9 cellular contexts compared by ENCODE assay signal in genomic region chr9:80605129-80605528, GRCh38.
DNase-seq lines count a peak whose midpoint lies in the region; ATAC-seq and TF ChIP-seq lines count a peak whose summit lies in the region.
"Had no signal": no experiment of that assay in that cellular context is flagged by ENCODE, and none has a peak within 500 bp of the region (broad histone marks: within the 10 kb centered on the region; RNA-seq: fewer than 3 reads in every experiment).

No MANE protein-coding gene starts in this region.

- no peak overlapping the region for H3K27ac Mint-ChIP-seq in Calu3 (ENCODE audit: unreplicated experiment)
- H3K27ac Mint-ChIP-seq: activated naive CD8-positive, alpha-beta T cell treated with anti-CD3 and anti-CD28 coated beads, Interleukin-2, amount 10 ng/mL, durations not matched to agents 7 days and 5 days had no signal

- intact Hi-C loops in left lung (cut with DNase I), result no loop called here
- intact Hi-C loops in Calu3 (cut with micrococcal nuclease; ENCODE audit: unreplicated experiment), result loop anchor here (5.0 kb wide), 1 partner anchor 1077 kb away; no protein-coding TSS in a partner anchor

- H2AFZ ChIP-seq in KMS-11 (ENCODE audit: low read depth) (no peak overlapping the region), Karpas-422 (ENCODE audit: low read length) (no peak overlapping the region)

- H3K79me2 ChIP-seq in KMS-11 (ENCODE audit: insufficient read depth, low read depth) (no peaks in the 10 kb centered on the region), Karpas-422 (ENCODE audit: low read length) (no peaks in the 10 kb centered on the region)

- no TSS peak for BruUV-seq in Calu3 (replicated peaks; lab: Mats Ljungman, UMichigan)

- H4K20me1 ChIP-seq in KMS-11 (ENCODE audit: insufficient read depth) (no peaks in the 10 kb centered on the region), Karpas-422 (ENCODE audit: insufficient read depth, low read depth, low read length) (no peaks in the 10 kb centered on the region)

- CTCF ChIA-PET in Calu3 (lab: Charles Lee), result no interaction called here

- no peaks in the 10 kb centered on the region for H3K9me3 ChIP-seq in adipocyte (ENCODE audit: control insufficient read depth, low read length)
- no peaks in the 10 kb centered on the region for H3K9me3 ChIP-seq in left lung
- H3K9me3 ChIP-seq in Karpas-422 (ENCODE audit: low read length), result peaks cover 21% of the 10 kb centered on the region

- no peaks in the 10 kb centered on the region for H3K27me3 ChIP-seq in KMS-11 (ENCODE audit: insufficient read depth, low read depth)
- H3K27me3 ChIP-seq in adipocyte (replicated peaks; ENCODE audit: control insufficient read depth, insufficient read depth, low read length), result no peaks in the 10 kb centered on the region
- H3K27me3 ChIP-seq in left lung, result no peaks in the 10 kb centered on the region
- no peaks in the 10 kb centered on the region for H3K27me3 ChIP-seq in Karpas-422 (ENCODE audit: low read length)

- no peaks in the 10 kb centered on the region for H3K4me1 Mint-ChIP-seq in Calu3 (ENCODE audit: low read depth, unreplicated experiment)
- H3K4me1 Mint-ChIP-seq: activated naive CD8-positive, alpha-beta T cell treated with anti-CD3 and anti-CD28 coated beads, Interleukin-2, amount 10 ng/mL, durations not matched to agents 7 days and 5 days had no signal

- H3K36me3 ChIP-seq in KMS-11 (ENCODE audit: insufficient read depth), result no peaks in the 10 kb centered on the region
- H3K36me3 ChIP-seq in adipocyte (ENCODE audit: control insufficient read depth, insufficient read depth, low read length, severe bottlenecking), result no peaks in the 10 kb centered on the region
- H3K36me3 ChIP-seq in left lung, result no peaks in the 10 kb centered on the region
- no peaks in the 10 kb centered on the region for H3K36me3 ChIP-seq in Karpas-422 (ENCODE audit: insufficient read depth, low read length)

- no peak overlapping the region for H3K4me3 Mint-ChIP-seq in Calu3 (ENCODE audit: low read depth, unreplicated experiment)
- H3K4me3 Mint-ChIP-seq: activated naive CD8-positive, alpha-beta T cell treated with anti-CD3 and anti-CD28 coated beads, Interleukin-2, amount 10 ng/mL, durations not matched to agents 7 days and 5 days had no signal

- H3K4me1 ChIP-seq in KMS-11 (ENCODE audit: low read depth, poor library complexity, severe bottlenecking), result no peaks in the 10 kb centered on the region
- H3K4me1 ChIP-seq in adipocyte (ENCODE audit: control insufficient read depth, insufficient read depth, low read length), result no peaks in the 10 kb centered on the region
- H3K4me1 ChIP-seq in left lung, result no peaks in the 10 kb centered on the region
- H3K4me1 ChIP-seq in Karpas-422 (ENCODE audit: low read length), result no peaks in the 10 kb centered on the region

- H3K4me3 ChIP-seq in KMS-11 (IDR thresholded peaks at IDR 0.05; ENCODE audit: insufficient read depth, low read depth, low read length) (no peak overlapping the region), adipocyte (ENCODE audit: low read length) (no peak overlapping the region), left lung (no peak overlapping the region), Karpas-422 (ENCODE audit: low read length) (no peak overlapping the region)

- ATAC-seq in left lung (peak; percentile 77), GM21423 (IDR thresholded peaks at IDR 0.05; ENCODE audit: unreplicated experiment) (no peak), GM21390 (IDR thresholded peaks at IDR 0.05; ENCODE audit: unreplicated experiment) (no peak)

- DNase-seq in AG09319 (ENCODE audit: extremely low read depth, low read depth), result peak; percentile 14
- peak; percentile 73 for DNase-seq in adipocyte (ENCODE audit: low read depth)
- DNase-seq in left lung, result no peak
- no peak for DNase-seq in Karpas-422
- DNase-seq in Calu3, result no peak
- DNase-seq: activated naive CD8-positive, alpha-beta T cell treated with anti-CD3 and anti-CD28 coated beads, Interleukin-2, amount 10 ng/mL, durations not matched to agents 7 days and 5 days had no signal

- TF ChIP-seq CTCF in AG09319 (IDR thresholded peaks at IDR 0.05; ENCODE audit: low read depth, low read length) (peak; percentile 49), KMS-11 (conservative IDR thresholded peaks at IDR 0.05; ENCODE audit: low read depth, low read length) (peak; percentile 23; the same call in 1 of the 2 replicates), left lung (IDR thresholded peaks at IDR 0.05) (peak in 1 of 2 donors; percentile 23), Calu3 (IDR thresholded peaks at IDR 0.05; ENCODE audit: unreplicated experiment) (no peak)

- no peaks in the 10 kb centered on the region for H3K27me3 Mint-ChIP-seq in Calu3 (ENCODE audit: unreplicated experiment)
- H3K27me3 Mint-ChIP-seq: activated naive CD8-positive, alpha-beta T cell treated with anti-CD3 and anti-CD28 coated beads, Interleukin-2, amount 10 ng/mL, durations not matched to agents 7 days and 5 days had no signal

- no peak overlapping the region for H3K9ac ChIP-seq in KMS-11
- H3K9ac ChIP-seq in adipocyte (ENCODE audit: low read length), result no peak overlapping the region
- H3K9ac ChIP-seq in Karpas-422 (ENCODE audit: low read length), result no peak overlapping the region

- no peak overlapping the region for H3K4me2 ChIP-seq in KMS-11
- H3K4me2 ChIP-seq in Karpas-422 (ENCODE audit: low read depth, low read length, poor library complexity, severe bottlenecking), result no peak overlapping the region

- H3K27ac ChIP-seq in KMS-11 (no peak overlapping the region), left lung (no peak overlapping the region), Karpas-422 (ENCODE audit: low read length) (no peak overlapping the region)

- H3K9me2 ChIP-seq in Karpas-422 (replicated peaks; ENCODE audit: insufficient read depth, low read length), result no peaks in the 10 kb centered on the region

- no peaks in the 10 kb centered on the region for H3K36me3 Mint-ChIP-seq in Calu3 (ENCODE audit: insufficient read depth, unreplicated experiment)
- H3K36me3 Mint-ChIP-seq: activated naive CD8-positive, alpha-beta T cell treated with anti-CD3 and anti-CD28 coated beads, Interleukin-2, amount 10 ng/mL, durations not matched to agents 7 days and 5 days had no signal

- H3K9me3 Mint-ChIP-seq in Calu3 (ENCODE audit: low read depth, unreplicated experiment), result no peaks in the 10 kb centered on the region

Comparison
In these comparisons a context has a peak if more than half of its experiments do, and no peak if none do; other contexts are left out.
1. DNase-seq: peak in AG09319 (single experiment) and adipocyte (single experiment); none in left lung (0 of 2), Karpas-422 (single experiment) and Calu3 (single experiment).